ENCODE assay signal across 20 cellular contexts in the genomic region with DNA sequence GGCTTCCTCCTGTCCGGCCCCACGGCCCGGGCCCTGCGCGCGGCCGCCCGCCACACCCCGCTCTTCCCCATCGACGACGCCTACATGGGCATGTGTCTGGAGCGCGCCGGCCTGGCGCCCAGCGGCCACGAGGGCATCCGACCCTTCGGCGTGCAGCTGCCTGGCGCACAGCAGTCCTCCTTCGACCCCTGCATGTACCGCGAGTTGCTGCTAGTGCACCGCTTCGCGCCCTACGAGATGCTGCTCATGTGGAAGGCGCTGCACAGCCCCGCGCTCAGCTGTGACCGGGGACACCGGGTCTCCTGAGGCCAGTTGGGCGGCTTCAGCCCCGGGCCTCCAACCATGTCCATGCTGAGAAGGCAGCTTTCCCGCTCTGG. TPM values are rescaled to one million over a fixed set of nuclear protein-coding genes. Genes with fewer than 3 reads are reported as not detected.
DNase-seq lines count a peak whose midpoint lies in the region; ATAC-seq and TF ChIP-seq lines count a peak whose summit lies in the region.
"Had no signal": no experiment of that assay in that cellular context is flagged by ENCODE, and none has a peak within 500 bp of the region (broad histone marks: within the 10 kb centered on the region; RNA-seq: fewer than 3 reads in every experiment).

No MANE protein-coding gene starts in this region.

- H3K27me3 Mint-ChIP-seq in activated naive CD8-positive, alpha-beta T cell, result peaks cover 37% of the 10 kb centered on the region
- peaks cover 47% of the 10 kb centered on the region for H3K27me3 Mint-ChIP-seq in activated naive CD8-positive, alpha-beta T cell treated with anti-CD3 and anti-CD28 coated beads, Interleukin-2, amount 50 U/mL, for 24 hours
- H3K27me3 Mint-ChIP-seq in central memory CD8-positive, alpha-beta T cell, result peaks cover 79% of the 10 kb centered on the region
- H3K27me3 Mint-ChIP-seq in mesothelial cell of epicardium (ENCODE audit: low read depth), result peaks cover 67% of the 10 kb centered on the region
- H3K27me3 Mint-ChIP-seq in stimulated activated memory B cell treated with anti-CD40 and anti-IgM and Interleukin-4, amounts not matched to agents 10 μg/mL and 1 μg/mL and 100 μg/mL, for 72 hours, result peaks cover 79% of the 10 kb centered on the region

- no peak overlapping the region for H3K27ac Mint-ChIP-seq in activated naive CD8-positive, alpha-beta T cell
- no peak overlapping the region for H3K27ac Mint-ChIP-seq in activated naive CD8-positive, alpha-beta T cell treated with anti-CD3 and anti-CD28 coated beads, Interleukin-2, amount 50 U/mL, for 24 hours
- no peak overlapping the region for H3K27ac Mint-ChIP-seq in central memory CD8-positive, alpha-beta T cell (ENCODE audit: low read depth)
- no peak overlapping the region for H3K27ac Mint-ChIP-seq in mesothelial cell of epicardium
- H3K27ac Mint-ChIP-seq in stimulated activated memory B cell treated with anti-CD40 and anti-IgM and Interleukin-4, amounts not matched to agents 10 μg/mL and 1 μg/mL and 100 μg/mL, for 72 hours, result no peak overlapping the region

- H3K4me1 Mint-ChIP-seq in activated naive CD8-positive, alpha-beta T cell (ENCODE audit: low read depth), result peaks cover 9% of the 10 kb centered on the region
- peaks cover 6% of the 10 kb centered on the region for H3K4me1 Mint-ChIP-seq in activated naive CD8-positive, alpha-beta T cell treated with anti-CD3 and anti-CD28 coated beads, Interleukin-2, amount 50 U/mL, for 24 hours
- peaks cover 6% of the 10 kb centered on the region for H3K4me1 Mint-ChIP-seq in central memory CD8-positive, alpha-beta T cell
- H3K4me1 Mint-ChIP-seq in mesothelial cell of epicardium, result peaks cover 17% of the 10 kb centered on the region
- H3K4me1 Mint-ChIP-seq in stimulated activated memory B cell treated with anti-CD40 and anti-IgM and Interleukin-4, amounts not matched to agents 10 μg/mL and 1 μg/mL and 100 μg/mL, for 72 hours, result peaks cover 27% of the 10 kb centered on the region

- DNase-seq in activated naive CD8-positive, alpha-beta T cell treated with anti-CD3 and anti-CD28 coated beads, Interleukin-2, amount 50 U/mL, for 24 hours, result no peak
- no peak for DNase-seq in central memory CD8-positive, alpha-beta T cell (ENCODE audit: low spot score in 2 of 2)
- DNase-seq in mesothelial cell of epicardium (ENCODE audit: low spot score in 2 of 2, unreplicated experiment in 2 of 2), result no peak
- DNase-seq in NAMALWA (ENCODE audit: low spot score), result no peak
- DNase-seq in NCI-H69 (lab: John Stamatoyannopoulos, UW), result no peak
- no peak for DNase-seq in HEK293T (ENCODE audit: extremely low spot score)
- DNase-seq: Calu3, DMS79, KBM-7, NCI-H1048, NCI-H2227 treated with DMSO at 0.1 percent for 48 hours, NCI-H526, OCI-M1 had no signal

- no peak for TF ChIP-seq CTCF in mesothelial cell of epicardium (IDR thresholded peaks at IDR 0.05; ENCODE audit: unreplicated experiment)

- no peaks in the 10 kb centered on the region for H3K36me3 Mint-ChIP-seq in activated naive CD8-positive, alpha-beta T cell
- no peaks in the 10 kb centered on the region for H3K36me3 Mint-ChIP-seq in activated naive CD8-positive, alpha-beta T cell treated with anti-CD3 and anti-CD28 coated beads, Interleukin-2, amount 50 U/mL, for 24 hours (ENCODE audit: low read depth)
- no peaks in the 10 kb centered on the region for H3K36me3 Mint-ChIP-seq in central memory CD8-positive, alpha-beta T cell (ENCODE audit: insufficient read depth)
- H3K36me3 Mint-ChIP-seq in mesothelial cell of epicardium, result no peaks in the 10 kb centered on the region
- no peaks in the 10 kb centered on the region for H3K36me3 Mint-ChIP-seq in stimulated activated memory B cell treated with anti-CD40 and anti-IgM and Interleukin-4, amounts not matched to agents 10 μg/mL and 1 μg/mL and 100 μg/mL, for 72 hours
- H3K36me3 Mint-ChIP-seq: CD4-positive, CD25-positive, alpha-beta regulatory T cell had no signal

- CTCF ChIA-PET in HEK293T (lab: Yijun Ruan, JAX), result interaction anchor here (0.7 kb wide), 1 partner anchor 82 kb away, joined by 5 read pairs; no protein-coding TSS in a partner anchor

- POLR2A ChIA-PET in HEK293T (lab: Yijun Ruan, JAX), result no interaction called here

- ATAC-seq in activated naive CD8-positive, alpha-beta T cell treated with anti-CD3 and anti-CD28 coated beads, Interleukin-2, amount 50 U/mL, for 24 hours, result no peak
- no peak for ATAC-seq in central memory CD8-positive, alpha-beta T cell (replicated peaks; ENCODE audit: extremely low read depth, poor library complexity, severe bottlenecking)
- ATAC-seq in stimulated activated memory B cell treated with anti-CD40 and anti-IgM and Interleukin-4, amounts not matched to agents 10 μg/mL and 1 μg/mL and 100 μg/mL, for 72 hours, result no peak
- ATAC-seq: A549, HCT116 had no signal

- peak overlapping the region; percentile 64 for H3K4me3 Mint-ChIP-seq in activated naive CD8-positive, alpha-beta T cell
- H3K4me3 Mint-ChIP-seq in activated naive CD8-positive, alpha-beta T cell treated with anti-CD3 and anti-CD28 coated beads, Interleukin-2, amount 50 U/mL, for 24 hours, result no peak overlapping the region
- H3K4me3 Mint-ChIP-seq in central memory CD8-positive, alpha-beta T cell, result peak overlapping the region; percentile 54
- peak overlapping the region; percentile 42 for H3K4me3 Mint-ChIP-seq in mesothelial cell of epicardium
- H3K4me3 Mint-ChIP-seq in stimulated activated memory B cell treated with anti-CD40 and anti-IgM and Interleukin-4, amounts not matched to agents 10 μg/mL and 1 μg/mL and 100 μg/mL, for 72 hours, result peak overlapping the region; percentile 36

- H3K9me3 Mint-ChIP-seq in activated naive CD8-positive, alpha-beta T cell (ENCODE audit: low read depth), result no peaks in the 10 kb centered on the region
- H3K9me3 Mint-ChIP-seq in activated naive CD8-positive, alpha-beta T cell treated with anti-CD3 and anti-CD28 coated beads, Interleukin-2, amount 50 U/mL, for 24 hours, result no peaks in the 10 kb centered on the region
- no peaks in the 10 kb centered on the region for H3K9me3 Mint-ChIP-seq in central memory CD8-positive, alpha-beta T cell
- no peaks in the 10 kb centered on the region for H3K9me3 Mint-ChIP-seq in mesothelial cell of epicardium
- no peaks in the 10 kb centered on the region for H3K9me3 Mint-ChIP-seq in stimulated activated memory B cell treated with anti-CD40 and anti-IgM and Interleukin-4, amounts not matched to agents 10 μg/mL and 1 μg/mL and 100 μg/mL, for 72 hours
- H3K9me3 Mint-ChIP-seq: CD4-positive, CD25-positive, alpha-beta regulatory T cell had no signal

TF ChIP-seq in HEK293T, 16 proteins besides CTCF, POLR2A, EP300 and RAD21:
- TF ChIP-seq ELF4 (IDR thresholded peaks at IDR 0.05) (no peak), L3MBTL2 (conservative IDR thresholded peaks at IDR 0.05) (no peak), ARNT (IDR thresholded peaks at IDR 0.05) (no peak), HDGF (IDR thresholded peaks at IDR 0.05; ENCODE audit: borderline replicate concordance) (no peak), FOXA1 (IDR thresholded peaks at IDR 0.05) (no peak), CTBP1 (IDR thresholded peaks at IDR 0.05; ENCODE audit: borderline replicate concordance) (no peak), NFRKB (IDR thresholded peaks at IDR 0.05) (no peak), LEF1 (IDR thresholded peaks at IDR 0.05; ENCODE audit: borderline replicate concordance) (no peak), TARDBP (IDR thresholded peaks at IDR 0.05) (no peak), FOXK2 (IDR thresholded peaks at IDR 0.05) (no peak), BHLHE40 (IDR thresholded peaks at IDR 0.05; ENCODE audit: borderline replicate concordance) (no peak), ZNF384 (IDR thresholded peaks at IDR 0.05) (no peak), SUZ12 (IDR thresholded peaks at IDR 0.05) (no peak)
- TF ChIP-seq, protein P1, sequence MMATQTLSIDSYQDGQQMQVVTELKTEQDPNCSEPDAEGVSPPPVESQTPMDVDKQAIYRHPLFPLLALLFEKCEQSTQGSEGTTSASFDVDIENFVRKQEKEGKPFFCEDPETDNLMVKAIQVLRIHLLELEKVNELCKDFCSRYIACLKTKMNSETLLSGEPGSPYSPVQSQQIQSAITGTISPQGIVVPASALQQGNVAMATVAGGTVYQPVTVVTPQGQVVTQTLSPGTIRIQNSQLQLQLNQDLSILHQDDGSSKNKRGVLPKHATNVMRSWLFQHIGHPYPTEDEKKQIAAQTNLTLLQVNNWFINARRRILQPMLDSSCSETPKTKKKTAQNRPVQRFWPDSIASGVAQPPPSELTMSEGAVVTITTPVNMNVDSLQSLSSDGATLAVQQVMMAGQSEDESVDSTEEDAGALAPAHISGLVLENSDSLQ (IDR thresholded peaks at IDR 0.05), result no peak

RNA-seq across cellular contexts. Expression of a gene that starts 6.2 kb away (rescaled TPM):
- not detected in 3 replicates for total RNA-seq in mesothelial cell of epicardium
- total RNA-seq: CD4-positive, CD25-positive, alpha-beta regulatory T cell; G401; GM12878 had no signal

RNA-seq across cellular contexts. Expression of a gene that starts 26.4 kb away (rescaled TPM):
- 16.1 to 18.3 TPM (median 16.5 TPM) in 3 replicates for total RNA-seq in mesothelial cell of epicardium
